18 cellular contexts compared by ENCODE assay signal in the genomic region with DNA sequence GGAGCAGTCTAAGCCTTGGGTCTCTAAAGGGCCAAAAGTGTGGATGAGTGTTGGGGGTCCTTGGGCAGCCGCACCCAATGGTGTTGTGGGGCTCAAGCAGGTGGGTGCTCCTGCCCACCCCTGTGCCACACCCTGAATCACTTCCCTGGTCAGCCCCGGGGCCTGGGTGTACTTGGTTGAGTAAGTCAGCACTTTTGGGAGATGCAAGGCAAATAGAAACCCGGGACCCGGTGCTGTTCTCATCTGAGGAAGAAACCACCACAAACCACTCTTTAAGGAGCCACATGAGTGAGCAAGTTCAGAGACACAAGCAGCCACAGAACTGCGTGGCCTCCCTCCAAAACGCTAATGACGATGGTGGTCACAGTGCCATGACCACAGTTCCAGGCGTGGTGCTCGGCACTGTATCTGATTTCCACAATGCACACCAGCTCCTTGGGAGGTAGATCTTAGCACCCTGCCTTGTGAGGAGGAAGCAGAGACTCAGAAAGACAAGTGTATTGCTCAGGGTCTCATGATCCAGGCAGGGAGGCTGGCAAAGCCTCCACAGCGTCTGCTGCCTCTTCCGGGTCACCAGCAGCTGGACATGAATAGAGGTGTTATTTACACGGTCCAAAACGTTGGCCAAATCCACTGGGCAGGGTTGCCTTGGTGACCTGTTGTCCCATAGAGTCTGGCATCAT.
DNase-seq lines count a peak whose midpoint lies in the region; ATAC-seq and TF ChIP-seq lines count a peak whose summit lies in the region.
"Had no signal": no experiment of that assay in that cellular context is flagged by ENCODE, and none has a peak within 500 bp of the region (broad histone marks: within the 10 kb centered on the region; RNA-seq: fewer than 3 reads in every experiment).

No MANE protein-coding gene starts in this region.

- no peak for TF ChIP-seq POLR2A in spleen (IDR thresholded peaks at IDR 0.05)

- TF ChIP-seq CTCF in Panc1 (IDR thresholded peaks at IDR 0.05) (no peak), spleen (IDR thresholded peaks at IDR 0.05 in 8 of 11, conservative IDR thresholded peaks at IDR 0.05 in 3 of 11) (no peak)

- peak overlapping the region; percentile 46 to 66 for H3K18ac ChIP-seq in mesenchymal stem cell (ENCODE audit: low read depth in 1 of 2, low read length in 2 of 2)

- H3K79me1 ChIP-seq in mesenchymal stem cell (replicated peaks; ENCODE audit: low read length, poor library complexity, severe bottlenecking): no peaks in the 10 kb centered on the region

- peak overlapping the region; percentile 63 for H4K8ac ChIP-seq in mesenchymal stem cell (ENCODE audit: low read length)

- H4K91ac ChIP-seq in mesenchymal stem cell (ENCODE audit: low read length): peak overlapping the region; percentile 82

- H3K14ac ChIP-seq in mesenchymal stem cell (ENCODE audit: low read length in 2 of 2): peak overlapping the region in 1 of 2 experiments; percentile 8

- H3K4me1 ChIP-seq in Panc1 (ENCODE audit: control insufficient read depth, insufficient read depth, low read length): peaks cover 44% of the 10 kb centered on the region
- H3K4me1 ChIP-seq in mesenchymal stem cell (ENCODE audit: control insufficient read depth, insufficient read depth, low read depth, low read length): peaks cover 7% of the 10 kb centered on the region
- H3K4me1 ChIP-seq in spleen: no peaks in the 10 kb centered on the region
- H3K4me1 ChIP-seq in SJCRH30: peaks cover 57% of the 10 kb centered on the region

- no peak overlapping the region for H2BK5ac ChIP-seq in mesenchymal stem cell (ENCODE audit: low read depth, low read length, poor library complexity, severe bottlenecking)

- CTCF ChIA-PET in Panc1 (lab: Charles Lee): no interaction called here

- no peak overlapping the region for H2AK5ac ChIP-seq in mesenchymal stem cell (ENCODE audit: low read length, severe bottlenecking)

- no peaks in the 10 kb centered on the region for H3K36me3 Mint-ChIP-seq in activated CD4-positive, alpha-beta T cell treated with anti-CD3 and anti-CD28 coated beads, Interleukin-2, amount 10 ng/mL, durations not matched to agents 24 days and 14 days (ENCODE audit: low read depth)
- H3K36me3 Mint-ChIP-seq in activated T-cell treated with anti-CD3 and anti-CD28 coated beads, Interleukin-2, amount 50 U/mL, for 24 hours (ENCODE audit: low read depth): no peaks in the 10 kb centered on the region

- peaks cover 21% of the 10 kb centered on the region for H3K27me3 Mint-ChIP-seq in activated CD4-positive, alpha-beta T cell treated with anti-CD3 and anti-CD28 coated beads, Interleukin-2, amount 10 ng/mL, durations not matched to agents 24 days and 14 days
- H3K27me3 Mint-ChIP-seq in activated T-cell treated with anti-CD3 and anti-CD28 coated beads, Interleukin-2, amount 50 U/mL, for 24 hours: peaks cover 44% of the 10 kb centered on the region

- H3K23ac ChIP-seq in mesenchymal stem cell (ENCODE audit: low read length in 2 of 2): no peak overlapping the region

- peak; percentile 45 for DNase-seq in activated CD4-positive, alpha-beta T cell treated with anti-CD3 and anti-CD28 coated beads, Interleukin-2, amount 10 ng/mL, durations not matched to agents 24 days and 14 days
- no peak for DNase-seq in activated CD4-positive, alpha-beta T cell treated with anti-CD3 and anti-CD28 coated beads, Interleukin-2, amount 50 U/mL, for 48 hours
- DNase-seq in Panc1 (ENCODE audit: low read depth, low spot score) (no peak), mesenchymal stem cell (no peak), spleen (peak; percentile 68), SJCRH30 (no peak)
- DNase-seq in activated T-cell treated with anti-CD3 and anti-CD28 coated beads, Interleukin-2, amount 50 U/mL, for 24 hours: no peak
- DNase-seq: COR-L47, DMS 273 treated with DMSO at 0.1 percent for 48 hours, GOT3, NCI-H1105, NCI-H1694, NCI-H2107, NCI-H510A treated with DMSO at 0.1 percent for 48 hours, NCI-H774, SHP77 treated with DMSO at 0.1 percent for 48 hours had no signal

- H2AFZ ChIP-seq in mesenchymal stem cell (ENCODE audit: low read depth, low read length): no peak overlapping the region

- H2BK15ac ChIP-seq in mesenchymal stem cell (ENCODE audit: low read depth, poor library complexity, severe bottlenecking): peak overlapping the region; percentile 80

- intact Hi-C loops in activated CD4-positive, alpha-beta T cell treated with anti-CD3 and anti-CD28 coated beads, Interleukin-2, amount 10 ng/mL, durations not matched to agents 24 days and 14 days (cut with micrococcal nuclease): no loop called here
- intact Hi-C loops in Panc1 (cut with micrococcal nuclease; ENCODE audit: unreplicated experiment) (no loop called here), spleen (cut with DNase I; ENCODE audit: low total_unique reads) (no loop called here)

- no peak overlapping the region for H3K9ac ChIP-seq in mesenchymal stem cell (ENCODE audit: low read length)

- H3K9me3 Mint-ChIP-seq in activated CD4-positive, alpha-beta T cell treated with anti-CD3 and anti-CD28 coated beads, Interleukin-2, amount 10 ng/mL, durations not matched to agents 24 days and 14 days: no peaks in the 10 kb centered on the region
- no peaks in the 10 kb centered on the region for H3K9me3 Mint-ChIP-seq in activated T-cell treated with anti-CD3 and anti-CD28 coated beads, Interleukin-2, amount 50 U/mL, for 24 hours

- POLR2A ChIA-PET in Panc1 (lab: Charles Lee): no interaction called here

- H3K36me3 ChIP-seq in Panc1 (ENCODE audit: control insufficient read depth, insufficient read depth, low read length) (no peaks in the 10 kb centered on the region), mesenchymal stem cell (ENCODE audit: control insufficient read depth in 1 of 2, insufficient read depth in 2 of 2, low read depth in 1 of 2, low read length in 2 of 2) (no peaks in the 10 kb centered on the region), spleen (no peaks in the 10 kb centered on the region), SJCRH30 (no peaks in the 10 kb centered on the region)

- H3K4me3 ChIP-seq in Panc1 (ENCODE audit: low read depth in 2 of 2, low read length in 2 of 2) (no peak overlapping the region), mesenchymal stem cell (ENCODE audit: insufficient read depth in 1 of 2, low read depth in 1 of 2, low read length in 2 of 2) (no peak overlapping the region), spleen (no peak overlapping the region), SJCRH30 (no peak overlapping the region)

- H3K27ac ChIP-seq in Panc1 (ENCODE audit: low read length): peak overlapping the region; percentile 58; the same call in 1 of the 2 replicates
- no peak overlapping the region for H3K27ac ChIP-seq in mesenchymal stem cell (ENCODE audit: low read length, poor library complexity, severe bottlenecking)
- no peak overlapping the region for H3K27ac ChIP-seq in spleen
- H3K27ac ChIP-seq in SJCRH30: no peak overlapping the region
- H3K27ac ChIP-seq: 22Rv1 had no signal

- H3K4me2 ChIP-seq in mesenchymal stem cell (ENCODE audit: low read length, poor library complexity, severe bottlenecking): no peak overlapping the region

- no TSS peak for BruUV-seq in Panc1 (replicated peaks; lab: Mats Ljungman, UMichigan)

- in situ Hi-C loops in Panc1 (cut with HindIII; ENCODE audit: low pct_unique_long_range_greater_than_20kb, low sequenced_read_pairs): no loop called here

- H2BK12ac ChIP-seq in mesenchymal stem cell (ENCODE audit: low read length in 2 of 2): peak overlapping the region; percentile 70 to 88

- no peak for ATAC-seq in Panc1
- ATAC-seq in HG03565 (IDR thresholded peaks at IDR 0.05; ENCODE audit: unreplicated experiment): no peak

- H2BK120ac ChIP-seq in mesenchymal stem cell (ENCODE audit: low read depth, low read length): peak overlapping the region; percentile 2

- no peaks in the 10 kb centered on the region for H3K4me1 Mint-ChIP-seq in activated CD4-positive, alpha-beta T cell treated with anti-CD3 and anti-CD28 coated beads, Interleukin-2, amount 10 ng/mL, durations not matched to agents 24 days and 14 days
- peaks cover 2% of the 10 kb centered on the region for H3K4me1 Mint-ChIP-seq in activated T-cell treated with anti-CD3 and anti-CD28 coated beads, Interleukin-2, amount 50 U/mL, for 24 hours (ENCODE audit: low read depth)

- no peak overlapping the region for H3K27ac Mint-ChIP-seq in activated CD4-positive, alpha-beta T cell treated with anti-CD3 and anti-CD28 coated beads, Interleukin-2, amount 10 ng/mL, durations not matched to agents 24 days and 14 days
- H3K27ac Mint-ChIP-seq in activated T-cell treated with anti-CD3 and anti-CD28 coated beads, Interleukin-2, amount 50 U/mL, for 24 hours: no peak overlapping the region

- 91% methylated on average over 13 of the region's 13 CpGs for WGBS in mesenchymal stem cell
- 83 to 88% (median 88%) methylated on average over 9 to 13 of the region's 13 CpGs for WGBS in spleen, 5 donors

- no peak overlapping the region for H3K4me3 Mint-ChIP-seq in activated CD4-positive, alpha-beta T cell treated with anti-CD3 and anti-CD28 coated beads, Interleukin-2, amount 10 ng/mL, durations not matched to agents 24 days and 14 days
- no peak overlapping the region for H3K4me3 Mint-ChIP-seq in activated T-cell treated with anti-CD3 and anti-CD28 coated beads, Interleukin-2, amount 50 U/mL, for 24 hours

- no peaks in the 10 kb centered on the region for H3K27me3 ChIP-seq in Panc1 (ENCODE audit: control insufficient read depth, insufficient read depth, low read length)
- peaks cover 0 to 9% of the 10 kb centered on the region in 2 experiments for H3K27me3 ChIP-seq in mesenchymal stem cell (ENCODE audit: control insufficient read depth in 1 of 2, insufficient read depth in 1 of 2, low read length in 2 of 2)
- peaks cover 0 to 61% (median 0%) of the 10 kb centered on the region in 7 donors for H3K27me3 ChIP-seq in spleen (replicated peaks in 1 of 7)
- H3K27me3 ChIP-seq in SJCRH30: no peaks in the 10 kb centered on the region

- H3K9me3 ChIP-seq in Panc1 (ENCODE audit: control insufficient read depth, insufficient read depth, low read depth, low read length) (no peaks in the 10 kb centered on the region), mesenchymal stem cell (ENCODE audit: control insufficient read depth, low read length) (no peaks in the 10 kb centered on the region), spleen (no peaks in the 10 kb centered on the region), SJCRH30 (replicated peaks) (no peaks in the 10 kb centered on the region)

- H3K4ac ChIP-seq in mesenchymal stem cell (ENCODE audit: low read depth in 1 of 2, low read length in 2 of 2): peak overlapping the region in 1 of 2 experiments; percentile 54

Comparison
In these comparisons a context has a peak if more than half of its experiments do, and no peak if none do; other contexts are left out.
1. DNase-seq: peak in activated CD4-positive, alpha-beta T cell treated with anti-CD3 and anti-CD28 coated beads, Interleukin-2, amount 10 ng/mL, durations not matched to agents 24 days and 14 days (single experiment) and spleen (single experiment); none in activated CD4-positive, alpha-beta T cell treated with anti-CD3 and anti-CD28 coated beads, Interleukin-2, amount 50 U/mL, for 48 hours (0 of 2), Panc1 (single experiment), mesenchymal stem cell (single experiment), SJCRH30 (0 of 2) and activated T-cell treated with anti-CD3 and anti-CD28 coated beads, Interleukin-2, amount 50 U/mL, for 24 hours (single experiment).